In the genomic region with DNA sequence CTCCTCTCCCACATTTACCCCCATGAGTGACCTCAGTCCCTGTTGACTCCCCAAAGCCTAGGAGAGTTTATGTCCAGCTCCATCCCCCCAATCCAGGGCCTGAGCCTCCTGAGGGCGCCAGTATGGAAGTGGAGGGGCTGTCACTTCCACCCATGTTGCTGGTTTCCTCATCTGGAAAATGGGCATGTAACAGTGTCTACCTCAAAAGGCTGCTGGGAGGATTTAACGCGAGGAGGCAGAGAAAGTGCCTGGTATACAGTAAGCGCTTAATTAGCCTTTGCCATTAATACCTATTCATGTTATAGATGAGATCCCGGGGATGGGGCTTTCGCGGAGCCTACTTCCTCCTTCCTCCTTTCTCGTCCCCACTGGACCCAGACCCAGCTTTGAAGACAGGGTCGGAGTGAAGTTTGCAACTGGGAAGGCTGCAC, we compare ENCODE assay signal across 8 cellular contexts. TPM values are rescaled to one million over a fixed set of nuclear protein-coding genes. Genes with fewer than 3 reads are reported as not detected.
A peak's percentile ranks its signal among the peaks of the same experiment; 100 is the strongest.
DNase-seq lines count a peak whose midpoint lies in the region; ATAC-seq and TF ChIP-seq lines count a peak whose summit lies in the region.

No MANE protein-coding gene starts in this region.

- H3K9ac ChIP-seq in colonic mucosa (ENCODE audit: low read depth in 2 of 2, low read length in 2 of 2), result peak overlapping the region; percentile 98 to 99

- no peak for ATAC-seq in CD8-positive, alpha-beta T cell
- peak in 1 of 2 donors; percentile 0 for ATAC-seq in naive thymus-derived CD8-positive, alpha-beta T cell

- peaks cover 9% of the 10 kb centered on the region for H3K4me1 ChIP-seq in CD8-positive, alpha-beta T cell (ENCODE audit: insufficient read depth, low read length)
- peaks cover 8% of the 10 kb centered on the region for H3K4me1 ChIP-seq in colonic mucosa

- peak overlapping the region; percentile 76 for H3K27ac ChIP-seq in CD8-positive, alpha-beta T cell (ENCODE audit: low read depth, low read length)
- H3K27ac ChIP-seq in KOPT-K1 (ENCODE audit: low read depth, low read length, poor library complexity, severe bottlenecking), result peak overlapping the region; percentile 72
- peak overlapping the region; percentile 69 for H3K27ac ChIP-seq in colonic mucosa

- H3K4me3 Mint-ChIP-seq in CD8-positive, alpha-beta T cell, result peak overlapping the region; percentile 96
- H3K4me3 Mint-ChIP-seq in naive thymus-derived CD8-positive, alpha-beta T cell, result peak overlapping the region; percentile 88 to 97 (median 94)

- H3K36me3 Mint-ChIP-seq in CD8-positive, alpha-beta T cell, result peaks cover 35% of the 10 kb centered on the region
- peaks cover 0 to 29% (median 7%) of the 10 kb centered on the region in 3 donors for H3K36me3 Mint-ChIP-seq in naive thymus-derived CD8-positive, alpha-beta T cell

- POLR2A ChIA-PET in CD8-positive, alpha-beta T cell (lab: Charles Lee), result interaction anchor here (0.6 to 2.2 kb wide), 10 partner anchors 9 to 109 kb away, joined by 3 to 16 read pairs (median 6); partner anchors contain the start of genes CDC37, ICAM1, ICAM4 and ICAM5
- POLR2A ChIA-PET in naive thymus-derived CD8-positive, alpha-beta T cell (lab: Charles Lee), result interaction anchor here (0.7 to 2.3 kb wide), 13 partner anchors 21 to 449 kb away, joined by 3 to 13 read pairs (median 4); partner anchors contain the start of genes ICAM1 and RAVER1
- POLR2A ChIA-PET in HEK293T (lab: Yijun Ruan, JAX), result interaction anchor here (0.6 to 2.2 kb wide), 18 partner anchors 9 to 185 kb away, joined by 3 to 23 read pairs (median 5); partner anchors contain the start of genes DNMT1, ICAM1, ICAM5 and MRPL4

- peaks cover 24% of the 10 kb centered on the region for H3K4me1 Mint-ChIP-seq in CD8-positive, alpha-beta T cell (ENCODE audit: low read depth)
- H3K4me1 Mint-ChIP-seq in naive thymus-derived CD8-positive, alpha-beta T cell, result peaks cover 9 to 32% (median 28%) of the 10 kb centered on the region in 4 donors

- TF ChIP-seq CTCF in CD8-positive, alpha-beta T cell (IDR thresholded peaks at IDR 0.05), result no peak
- TF ChIP-seq CTCF in colonic mucosa (IDR thresholded peaks at IDR 0.05) (no peak), GM20000 (IDR thresholded peaks at IDR 0.05; ENCODE audit: extremely low read depth, missing control alignments) (no peak)

- H3K9me3 ChIP-seq in CD8-positive, alpha-beta T cell (ENCODE audit: low read length), result no peaks in the 10 kb centered on the region
- H3K9me3 ChIP-seq in KOPT-K1 (ENCODE audit: insufficient read depth, low read length, poor library complexity, severe bottlenecking), result no peaks in the 10 kb centered on the region
- no peaks in the 10 kb centered on the region for H3K9me3 ChIP-seq in colonic mucosa

- no peaks in the 10 kb centered on the region for H3K27me3 Mint-ChIP-seq in CD8-positive, alpha-beta T cell (ENCODE audit: low read depth)
- H3K27me3 Mint-ChIP-seq in naive thymus-derived CD8-positive, alpha-beta T cell, result no peaks in the 10 kb centered on the region

- peaks cover 6% of the 10 kb centered on the region for H3K36me3 ChIP-seq in CD8-positive, alpha-beta T cell (ENCODE audit: insufficient read depth, low read length)
- H3K36me3 ChIP-seq in KOPT-K1 (ENCODE audit: insufficient read depth, low read length) (peaks cover 24% of the 10 kb centered on the region), colonic mucosa (peaks cover 5% of the 10 kb centered on the region)

- H3K9me3 Mint-ChIP-seq in CD8-positive, alpha-beta T cell, result no peaks in the 10 kb centered on the region
- no peaks in the 10 kb centered on the region for H3K9me3 Mint-ChIP-seq in naive thymus-derived CD8-positive, alpha-beta T cell

- H3K27ac Mint-ChIP-seq in CD8-positive, alpha-beta T cell, result peak overlapping the region; percentile 96
- H3K27ac Mint-ChIP-seq in naive thymus-derived CD8-positive, alpha-beta T cell, result peak overlapping the region; percentile 85 to 98 (median 93)

- no peaks in the 10 kb centered on the region for H3K27me3 ChIP-seq in CD8-positive, alpha-beta T cell (ENCODE audit: insufficient read depth, low read length)
- H3K27me3 ChIP-seq in colonic mucosa, result no peaks in the 10 kb centered on the region

- CTCF ChIA-PET in CD8-positive, alpha-beta T cell (lab: Charles Lee), result interaction anchor here (0.7 to 27.5 kb wide), 7 partner anchors 9 to 130 kb away, joined by 3 to 671 read pairs (median 4); partner anchors contain the start of gene ICAM1
- CTCF ChIA-PET in HEK293T (lab: Yijun Ruan, JAX), result interaction anchor here (0.7 to 1.9 kb wide), 4 partner anchors 9 to 64 kb away, joined by 3 to 11 read pairs (median 4); partner anchors contain the start of gene FDX2

- peak overlapping the region; percentile 84 for H3K4me3 ChIP-seq in CD8-positive, alpha-beta T cell (ENCODE audit: low read depth, low read length)
- peak overlapping the region; percentile 91 for H3K4me3 ChIP-seq in colonic mucosa

- DNase-seq in CD8-positive, alpha-beta T cell, result no peak
- no peak for DNase-seq in colonic mucosa
- DNase-seq in naive thymus-derived CD8-positive, alpha-beta T cell, result no peak
- DNase-seq in HuH-7.5 (ENCODE audit: low spot score), result no peak
- DNase-seq in GM20000 (ENCODE audit: low spot score), result no peak
- DNase-seq in A172 (ENCODE audit: low spot score), result no peak
- DNase-seq in HEK293T (ENCODE audit: extremely low spot score), result no peak

- intact Hi-C loops in CD8-positive, alpha-beta T cell (cut with DNase I, micrococcal nuclease), result loop anchor here (1.0 to 5.0 kb wide), 6 partner anchors 23 to 273 kb away; partner anchors contain the start of genes RAVER1 (in 2 of the 2), CDC37 (in 1 of the 2), FDX2 (in 1 of the 2) and ICAM1 (in 1 of the 2)
- intact Hi-C loops in colonic mucosa (cut with DNase I), result loop anchor here (5.0 kb wide), 1 partner anchor 43 kb away; the partner anchor contains the start of gene ICAM3

TF ChIP-seq in HEK293T, 16 proteins besides CTCF, POLR2A, EP300 and RAD21:
- TF ChIP-seq SP1 (IDR thresholded peaks at IDR 0.05), result no peak
- no peak for TF ChIP-seq ELF4 (IDR thresholded peaks at IDR 0.05)
- no peak for TF ChIP-seq SUZ12 (IDR thresholded peaks at IDR 0.05)
- no peak for TF ChIP-seq FOXK2 (IDR thresholded peaks at IDR 0.05)
- no peak for TF ChIP-seq TARDBP (IDR thresholded peaks at IDR 0.05)
- no peak for TF ChIP-seq BHLHE40 (IDR thresholded peaks at IDR 0.05; ENCODE audit: borderline replicate concordance)
- TF ChIP-seq LEF1 (IDR thresholded peaks at IDR 0.05; ENCODE audit: borderline replicate concordance), result no peak
- no peak for TF ChIP-seq FOXA1 (IDR thresholded peaks at IDR 0.05)
- TF ChIP-seq NFRKB (IDR thresholded peaks at IDR 0.05), result no peak
- TF ChIP-seq ARNT (IDR thresholded peaks at IDR 0.05), result no peak
- TF ChIP-seq HDGF (IDR thresholded peaks at IDR 0.05; ENCODE audit: borderline replicate concordance), result no peak
- no peak for TF ChIP-seq ZNF384 (IDR thresholded peaks at IDR 0.05)
- TF ChIP-seq PKNOX1 (IDR thresholded peaks at IDR 0.05), result no peak

RNA-seq across cellular contexts. Expression of gene TYK2, which starts 0.5 kb away (rescaled TPM):
- 100 to 1,000 TPM; 244 to 250 TPM for total RNA-seq in CD8-positive, alpha-beta T cell
- total RNA-seq in colonic mucosa, result 100 to 1,000 TPM in 1 of 2 donors, 10 to 100 TPM in 1; 76.3 to 148 TPM
- 100 to 1,000 TPM; 313 to 319 TPM for total RNA-seq in naive thymus-derived CD8-positive, alpha-beta T cell
- 10 to 100 TPM; 33.4 to 50.3 (median 43.9) TPM for polyA plus RNA-seq in naive thymus-derived CD8-positive, alpha-beta T cell
- total RNA-seq in A172 (2014; rRNA removed; shearing (Covaris generic)), result 59.7 and 112 TPM in 2 replicates

RNA-seq across cellular contexts. Expression of gene CDC37, which starts 23.4 kb away (rescaled TPM):
- total RNA-seq in CD8-positive, alpha-beta T cell, result 100 to 1,000 TPM; 195 to 196 TPM
- total RNA-seq in colonic mucosa, result 100 to 1,000 TPM; 128 to 286 TPM
- total RNA-seq in naive thymus-derived CD8-positive, alpha-beta T cell, result 100 to 1,000 TPM; 155 to 158 TPM
- 10 to 100 TPM; 63.2 to 81.1 (median 65.6) TPM for polyA plus RNA-seq in naive thymus-derived CD8-positive, alpha-beta T cell
- total RNA-seq in A172 (2014; rRNA removed; shearing (Covaris generic)), result 260 and 268 TPM in 2 replicates

RNA-seq across cellular contexts. Expression of gene PDE4A, which starts 40.4 kb away (rescaled TPM):
- 10 to 100 TPM; 21.1 to 23.6 TPM for total RNA-seq in CD8-positive, alpha-beta T cell
- total RNA-seq in colonic mucosa, result 10 to 100 TPM in 1 of 2 donors, 1 to 10 TPM in 1; 8.6 to 13.8 TPM
- under 1 TPM; 0.88 to 0.99 TPM for total RNA-seq in naive thymus-derived CD8-positive, alpha-beta T cell
- 1 to 10 TPM in 2 of 3 donors, under 1 TPM in 1; 0.33 to 2.5 (median 1.9) TPM for polyA plus RNA-seq in naive thymus-derived CD8-positive, alpha-beta T cell
- 0.41 and 1.3 TPM in 2 replicates for total RNA-seq in A172 (2014; rRNA removed; shearing (Covaris generic))

RNA-seq across cellular contexts. Expression of gene ICAM3, which starts 40.5 kb away (rescaled TPM):
- 100 to 1,000 TPM; 134 to 140 TPM for total RNA-seq in CD8-positive, alpha-beta T cell
- 10 to 100 TPM; 27.2 to 31.8 TPM for total RNA-seq in colonic mucosa
- 100 to 1,000 TPM; 122 to 127 TPM for total RNA-seq in naive thymus-derived CD8-positive, alpha-beta T cell
- polyA plus RNA-seq in naive thymus-derived CD8-positive, alpha-beta T cell, result 100 to 1,000 TPM; 214 to 229 (median 221) TPM
- 3.6 and 8.9 TPM in 2 replicates for total RNA-seq in A172 (2014; rRNA removed; shearing (Covaris generic))

RNA-seq across cellular contexts. Expression of gene RAVER1, which starts 46.6 kb away (rescaled TPM):
- 10 to 100 TPM; 33.3 to 33.6 TPM for total RNA-seq in CD8-positive, alpha-beta T cell
- 100 to 1,000 TPM in 1 of 2 donors, 10 to 100 TPM in 1; 67.1 to 101 TPM for total RNA-seq in colonic mucosa
- 10 to 100 TPM; 52.1 to 55.8 TPM for total RNA-seq in naive thymus-derived CD8-positive, alpha-beta T cell
- 10 to 100 TPM; 11.2 to 23.6 (median 17.5) TPM for polyA plus RNA-seq in naive thymus-derived CD8-positive, alpha-beta T cell
- total RNA-seq in A172 (2014; rRNA removed; shearing (Covaris generic)), result 26.8 and 34.9 TPM in 2 replicates
